Comparison of ENCODE assay signal across 1 cellular context in the genomic region with DNA sequence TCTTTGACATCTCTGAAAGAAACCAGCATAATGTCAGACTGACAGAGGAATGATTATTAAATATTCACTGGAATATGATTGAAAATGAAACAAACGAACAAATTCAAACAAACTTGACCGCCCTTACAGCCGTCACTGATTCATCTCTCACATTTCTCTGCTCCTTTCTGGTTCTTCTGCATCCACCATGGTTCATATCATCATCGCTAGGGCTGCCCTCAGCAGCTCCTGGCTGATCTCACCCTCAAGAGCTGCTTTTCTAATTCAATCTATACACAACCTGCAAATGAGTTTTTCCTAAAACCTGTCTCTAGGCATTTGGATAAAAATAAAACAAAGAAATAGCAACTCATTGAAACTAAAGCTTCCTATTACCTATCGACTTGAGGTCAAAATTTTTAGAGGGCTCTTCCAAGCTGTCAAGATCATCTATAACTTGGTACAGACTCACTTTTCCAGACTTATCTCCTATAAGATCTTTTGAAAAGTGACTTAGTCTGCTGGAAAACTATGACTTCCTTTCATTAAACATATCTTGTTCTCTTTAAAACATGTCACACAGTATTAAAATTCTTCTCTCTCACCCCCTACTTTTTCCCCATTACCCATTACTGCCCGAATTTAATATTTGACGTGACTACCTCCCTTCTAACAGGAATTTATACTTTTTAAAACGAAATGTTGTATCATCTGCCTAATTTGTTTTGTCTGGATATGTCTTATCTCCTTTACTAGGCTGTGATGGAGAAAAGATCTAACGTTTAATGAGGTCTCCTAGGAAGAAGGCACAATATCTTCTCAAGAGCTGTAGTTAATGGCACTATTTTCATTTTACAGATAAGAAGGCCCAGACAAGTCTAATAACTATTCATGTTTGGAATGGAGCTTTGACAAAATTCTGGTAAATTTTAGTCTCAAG.
TF ChIP-seq lines count a peak whose summit lies in the region.

No MANE protein-coding gene starts in this region.

TF ChIP-seq in GM12878, 131 proteins besides CTCF, POLR2A, EP300 and RAD21 (continued from another document):
- TF ChIP-seq, protein P1, sequence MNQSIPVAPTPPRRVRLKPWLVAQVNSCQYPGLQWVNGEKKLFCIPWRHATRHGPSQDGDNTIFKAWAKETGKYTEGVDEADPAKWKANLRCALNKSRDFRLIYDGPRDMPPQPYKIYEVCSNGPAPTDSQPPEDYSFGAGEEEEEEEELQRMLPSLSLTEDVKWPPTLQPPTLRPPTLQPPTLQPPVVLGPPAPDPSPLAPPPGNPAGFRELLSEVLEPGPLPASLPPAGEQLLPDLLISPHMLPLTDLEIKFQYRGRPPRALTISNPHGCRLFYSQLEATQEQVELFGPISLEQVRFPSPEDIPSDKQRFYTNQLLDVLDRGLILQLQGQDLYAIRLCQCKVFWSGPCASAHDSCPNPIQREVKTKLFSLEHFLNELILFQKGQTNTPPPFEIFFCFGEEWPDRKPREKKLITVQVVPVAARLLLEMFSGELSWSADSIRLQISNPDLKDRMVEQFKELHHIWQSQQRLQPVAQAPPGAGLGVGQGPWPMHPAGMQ (IDR thresholded peaks at IDR 0.05; ENCODE audit: borderline replicate concordance): no peak
- TF ChIP-seq ESRRA (IDR thresholded peaks at IDR 0.05; ENCODE audit: low read length) (no peak), IKZF2 (IDR thresholded peaks at IDR 0.05) (no peak), SMARCA5 (IDR thresholded peaks at IDR 0.05) (no peak), TAF1 (IDR thresholded peaks at IDR 0.05; ENCODE audit: borderline replicate concordance, low read depth, low read length) (no peak), SIN3A (IDR thresholded peaks at IDR 0.05; ENCODE audit: low read depth, low read length) (no peak), ETV6 (conservative IDR thresholded peaks at IDR 0.05 in 1 of 2, IDR thresholded peaks at IDR 0.05 in 1 of 2; ENCODE audit: borderline replicate concordance in 1 of 2, low read depth in 1 of 2) (no peak), CREM (IDR thresholded peaks at IDR 0.05; ENCODE audit: low read depth) (no peak), CEBPB (IDR thresholded peaks at IDR 0.05; ENCODE audit: borderline replicate concordance in 1 of 2, low read depth in 2 of 2, low read length in 2 of 2) (no peak), RB1 (IDR thresholded peaks at IDR 0.05; ENCODE audit: borderline replicate concordance) (no peak), MEF2A (IDR thresholded peaks at IDR 0.05; ENCODE audit: insufficient read depth, low read depth, low read length) (no peak)
- TF ChIP-seq, protein P2, sequence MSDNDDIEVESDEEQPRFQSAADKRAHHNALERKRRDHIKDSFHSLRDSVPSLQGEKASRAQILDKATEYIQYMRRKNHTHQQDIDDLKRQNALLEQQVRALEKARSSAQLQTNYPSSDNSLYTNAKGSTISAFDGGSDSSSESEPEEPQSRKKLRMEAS (IDR thresholded peaks at IDR 0.05; ENCODE audit: low read depth, low read length): no peak
- TF ChIP-seq, protein P3, sequence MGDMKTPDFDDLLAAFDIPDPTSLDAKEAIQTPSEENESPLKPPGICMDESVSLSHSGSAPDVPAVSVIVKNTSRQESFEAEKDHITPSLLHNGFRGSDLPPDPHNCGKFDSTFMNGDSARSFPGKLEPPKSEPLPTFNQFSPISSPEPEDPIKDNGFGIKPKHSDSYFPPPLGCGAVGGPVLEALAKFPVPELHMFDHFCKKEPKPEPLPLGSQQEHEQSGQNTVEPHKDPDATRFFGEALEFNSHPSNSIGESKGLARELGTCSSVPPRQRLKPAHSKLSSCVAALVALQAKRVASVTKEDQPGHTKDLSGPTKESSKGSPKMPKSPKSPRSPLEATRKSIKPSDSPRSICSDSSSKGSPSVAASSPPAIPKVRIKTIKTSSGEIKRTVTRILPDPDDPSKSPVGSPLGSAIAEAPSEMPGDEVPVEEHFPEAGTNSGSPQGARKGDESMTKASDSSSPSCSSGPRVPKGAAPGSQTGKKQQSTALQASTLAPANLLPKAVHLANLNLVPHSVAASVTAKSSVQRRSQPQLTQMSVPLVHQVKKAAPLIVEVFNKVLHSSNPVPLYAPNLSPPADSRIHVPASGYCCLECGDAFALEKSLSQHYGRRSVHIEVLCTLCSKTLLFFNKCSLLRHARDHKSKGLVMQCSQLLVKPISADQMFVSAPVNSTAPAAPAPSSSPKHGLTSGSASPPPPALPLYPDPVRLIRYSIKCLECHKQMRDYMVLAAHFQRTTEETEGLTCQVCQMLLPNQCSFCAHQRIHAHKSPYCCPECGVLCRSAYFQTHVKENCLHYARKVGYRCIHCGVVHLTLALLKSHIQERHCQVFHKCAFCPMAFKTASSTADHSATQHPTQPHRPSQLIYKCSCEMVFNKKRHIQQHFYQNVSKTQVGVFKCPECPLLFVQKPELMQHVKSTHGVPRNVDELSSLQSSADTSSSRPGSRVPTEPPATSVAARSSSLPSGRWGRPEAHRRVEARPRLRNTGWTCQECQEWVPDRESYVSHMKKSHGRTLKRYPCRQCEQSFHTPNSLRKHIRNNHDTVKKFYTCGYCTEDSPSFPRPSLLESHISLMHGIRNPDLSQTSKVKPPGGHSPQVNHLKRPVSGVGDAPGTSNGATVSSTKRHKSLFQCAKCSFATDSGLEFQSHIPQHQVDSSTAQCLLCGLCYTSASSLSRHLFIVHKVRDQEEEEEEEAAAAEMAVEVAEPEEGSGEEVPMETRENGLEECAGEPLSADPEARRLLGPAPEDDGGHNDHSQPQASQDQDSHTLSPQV (IDR thresholded peaks at IDR 0.05): no peak
- TF ChIP-seq, protein P4, sequence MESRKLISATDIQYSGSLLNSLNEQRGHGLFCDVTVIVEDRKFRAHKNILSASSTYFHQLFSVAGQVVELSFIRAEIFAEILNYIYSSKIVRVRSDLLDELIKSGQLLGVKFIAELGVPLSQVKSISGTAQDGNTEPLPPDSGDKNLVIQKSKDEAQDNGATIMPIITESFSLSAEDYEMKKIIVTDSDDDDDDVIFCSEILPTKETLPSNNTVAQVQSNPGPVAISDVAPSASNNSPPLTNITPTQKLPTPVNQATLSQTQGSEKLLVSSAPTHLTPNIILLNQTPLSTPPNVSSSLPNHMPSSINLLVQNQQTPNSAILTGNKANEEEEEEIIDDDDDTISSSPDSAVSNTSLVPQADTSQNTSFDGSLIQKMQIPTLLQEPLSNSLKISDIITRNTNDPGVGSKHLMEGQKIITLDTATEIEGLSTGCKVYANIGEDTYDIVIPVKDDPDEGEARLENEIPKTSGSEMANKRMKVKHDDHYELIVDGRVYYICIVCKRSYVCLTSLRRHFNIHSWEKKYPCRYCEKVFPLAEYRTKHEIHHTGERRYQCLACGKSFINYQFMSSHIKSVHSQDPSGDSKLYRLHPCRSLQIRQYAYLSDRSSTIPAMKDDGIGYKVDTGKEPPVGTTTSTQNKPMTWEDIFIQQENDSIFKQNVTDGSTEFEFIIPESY (IDR thresholded peaks at IDR 0.05): no peak
- TF ChIP-seq, protein P5, sequence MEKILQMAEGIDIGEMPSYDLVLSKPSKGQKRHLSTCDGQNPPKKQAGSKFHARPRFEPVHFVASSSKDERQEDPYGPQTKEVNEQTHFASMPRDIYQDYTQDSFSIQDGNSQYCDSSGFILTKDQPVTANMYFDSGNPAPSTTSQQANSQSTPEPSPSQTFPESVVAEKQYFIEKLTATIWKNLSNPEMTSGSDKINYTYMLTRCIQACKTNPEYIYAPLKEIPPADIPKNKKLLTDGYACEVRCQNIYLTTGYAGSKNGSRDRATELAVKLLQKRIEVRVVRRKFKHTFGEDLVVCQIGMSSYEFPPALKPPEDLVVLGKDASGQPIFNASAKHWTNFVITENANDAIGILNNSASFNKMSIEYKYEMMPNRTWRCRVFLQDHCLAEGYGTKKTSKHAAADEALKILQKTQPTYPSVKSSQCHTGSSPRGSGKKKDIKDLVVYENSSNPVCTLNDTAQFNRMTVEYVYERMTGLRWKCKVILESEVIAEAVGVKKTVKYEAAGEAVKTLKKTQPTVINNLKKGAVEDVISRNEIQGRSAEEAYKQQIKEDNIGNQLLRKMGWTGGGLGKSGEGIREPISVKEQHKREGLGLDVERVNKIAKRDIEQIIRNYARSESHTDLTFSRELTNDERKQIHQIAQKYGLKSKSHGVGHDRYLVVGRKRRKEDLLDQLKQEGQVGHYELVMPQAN (conservative IDR thresholded peaks at IDR 0.05): no peak
